In genomic region chr1:193259619-193260018, GRCh38 we compare ENCODE assay signal across 16 cellular contexts.
"Had no signal": no experiment of that assay in that cellular context is flagged by ENCODE, and none has a peak within 500 bp of the region (broad histone marks: within the 10 kb centered on the region; RNA-seq: fewer than 3 reads in every experiment).

No MANE protein-coding gene starts in this region.

- ATAC-seq: heart left ventricle, natural killer cell, right cardiac atrium had no signal

- H3K4me1 ChIP-seq: colonic mucosa, suprapubic skin, thyroid gland had no signal

- H3K4me3 ChIP-seq: colonic mucosa, heart left ventricle, smooth muscle cell, suprapubic skin, thyroid gland had no signal

- H3K9me3 ChIP-seq: colonic mucosa, heart left ventricle, suprapubic skin, thyroid gland had no signal

- H3K36me3 Mint-ChIP-seq: natural killer cell had no signal

- H3K27me3 ChIP-seq: colonic mucosa, heart left ventricle, suprapubic skin, thyroid gland had no signal

- DNase-seq: colonic mucosa; dermis blood vessel endothelial cell; erythroblast; heart left ventricle; hippocampal formation; mammary epithelial cell; natural killer cell; posterior cingulate gyrus; right cardiac atrium; stimulated activated CD4-positive, alpha-beta T cell treated with anti-CD3 and anti-CD28 coated beads, Interleukin-2, amount 100 ng/mL, for 48 hours; stimulated activated naive CD4-positive, alpha-beta T cell treated with Interleukin-2 at 50 U/mL for 16 hours; thyroid gland had no signal

- H3K9me3 Mint-ChIP-seq: natural killer cell had no signal

- H3K27ac Mint-ChIP-seq: natural killer cell, type B pancreatic cell had no signal

- H3K4me2 ChIP-seq: smooth muscle cell had no signal

- H3K36me3 ChIP-seq: colonic mucosa, thyroid gland had no signal

- H3K27me3 Mint-ChIP-seq: type B pancreatic cell had no signal

- H3K27ac ChIP-seq: colonic mucosa, heart left ventricle, suprapubic skin, thyroid gland had no signal

- H3K4me3 Mint-ChIP-seq: natural killer cell, neural crest cell, type B pancreatic cell had no signal
